ENCODE assay signal across 23 cellular contexts in the genomic region with DNA sequence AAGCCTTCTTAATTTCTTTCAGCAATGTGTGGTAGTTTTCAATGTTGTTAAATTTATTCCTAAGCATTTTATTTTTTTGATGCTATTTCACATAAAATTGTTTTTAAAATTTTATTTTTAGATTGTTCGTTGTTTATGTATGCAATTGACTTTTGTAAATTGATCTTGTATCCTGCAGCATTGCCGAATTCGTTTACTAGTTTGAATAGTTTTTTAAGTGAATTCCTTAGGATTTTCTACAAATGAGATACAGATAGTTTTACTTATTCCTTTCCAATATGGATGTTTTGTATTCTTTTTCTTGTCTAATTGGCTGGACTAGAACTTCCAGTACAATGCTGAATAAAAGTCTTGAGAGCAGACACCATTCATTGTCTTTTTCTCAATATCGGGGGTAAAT. TPM values are rescaled to one million over a fixed set of nuclear protein-coding genes. Genes with fewer than 3 reads are reported as not detected.
A peak's percentile ranks its signal among the peaks of the same experiment; 100 is the strongest.
DNase-seq lines count a peak whose midpoint lies in the region; ATAC-seq, FAIRE-seq and TF ChIP-seq lines count a peak whose summit lies in the region.
"Had no signal": no experiment of that assay in that cellular context is flagged by ENCODE, and none has a peak within 500 bp of the region (broad histone marks: within the 10 kb centered on the region; RNA-seq: fewer than 3 reads in every experiment).

No MANE protein-coding gene starts in this region.

- in situ Hi-C loops in gastrocnemius medialis (cut with MboI; ENCODE audit: low sequenced_read_pairs in 4 of 4), result loop anchor here in 2 of 4 donors (25.0 kb wide), 2 partner anchors 262 to 287 kb away; partner anchors contain the start of gene CDC42EP3 (in 1 of the 2)

- H3K9me3 ChIP-seq in A549, result no peaks in the 10 kb centered on the region
- no peaks in the 10 kb centered on the region for H3K9me3 ChIP-seq in psoas muscle
- no peaks in the 10 kb centered on the region for H3K9me3 ChIP-seq in gastrocnemius medialis
- H3K9me3 ChIP-seq: BE2C; BLaER1 treated with 17β-estradiol and CSF1 and Interleukin-3, amounts not matched to agents 10 nM and 100 nM; HAP-1 had no signal

- CTCF ChIA-PET in A549 (lab: Yijun Ruan, JAX), result interaction anchor here (0.9 to 10.5 kb wide), 7 partner anchors 9 to 491 kb away, joined by 3 to 292 read pairs (median 68); partner anchors contain the start of gene CDC42EP3

- no peaks in the 10 kb centered on the region for H3K36me3 ChIP-seq in psoas muscle (ENCODE audit: insufficient read depth in 1 of 2, low read depth in 1 of 2)
- H3K36me3 ChIP-seq in gastrocnemius medialis, result no peaks in the 10 kb centered on the region
- H3K36me3 ChIP-seq: BE2C; BLaER1 treated with 17β-estradiol and CSF1 and Interleukin-3, amounts not matched to agents 10 nM and 100 nM; HAP-1 had no signal

- no peak for TF ChIP-seq RAD21 in A549 (conservative IDR thresholded peaks at IDR 0.05 in 1 of 2, IDR thresholded peaks at IDR 0.05 in 1 of 2)

- 75% methylated on average over 4 of the region's 4 CpGs for WGBS in A549 (ENCODE audit: missing lambda C conversion rate)
- WGBS in psoas muscle, 3 donors, result 96 to 97% (median 96%) methylated on average over 4 of the region's 4 CpGs

- H3K27me3 ChIP-seq in psoas muscle (ENCODE audit: insufficient read depth in 3 of 3, low read length in 2 of 3) (no peaks in the 10 kb centered on the region), gastrocnemius medialis (no peaks in the 10 kb centered on the region)
- H3K27me3 ChIP-seq: BE2C; BLaER1 treated with 17β-estradiol and CSF1 and Interleukin-3, amounts not matched to agents 10 nM and 100 nM had no signal

- TF ChIP-seq EP300 in A549 (IDR thresholded peaks at IDR 0.05), result no peak

- FAIRE-seq in A549 (lab: Jason Lieb, UNC) (no peak), G401.6 (lab: Jason Lieb, UNC) (peak; percentile 53), TTC549 (lab: Jason Lieb, UNC) (peak; percentile 68), frontal cortex (lab: Jason Lieb, UNC) (peak; percentile 13)
- FAIRE-seq: GM12892, H54 had no signal

- H3K4me3 ChIP-seq in A549 (no peak overlapping the region), psoas muscle (no peak overlapping the region), gastrocnemius medialis (no peak overlapping the region)
- H3K4me3 ChIP-seq: BLaER1 treated with 17β-estradiol and CSF1 and Interleukin-3, amounts not matched to agents 10 nM and 100 nM; HAP-1 had no signal

- no peaks in the 10 kb centered on the region for H3K9me3 Mint-ChIP-seq in activated T-helper 17 cell treated with anti-CD3 and anti-CD28 coated beads, Interleukin-2, amount 50 U/mL, for 72 hours
- H3K9me3 Mint-ChIP-seq: CD4-positive, alpha-beta T cell; HFFc6 had no signal

- no peak for TF ChIP-seq CTCF in A549 (IDR thresholded peaks at IDR 0.05)
- TF ChIP-seq CTCF in psoas muscle (IDR thresholded peaks at IDR 0.05), result no peak
- no peak for TF ChIP-seq CTCF in gastrocnemius medialis (IDR thresholded peaks at IDR 0.05 in 4 of 5, conservative IDR thresholded peaks at IDR 0.05 in 1 of 5)

- TF ChIP-seq POLR2A in A549 (IDR thresholded peaks at IDR 0.05; ENCODE audit: low read length), result no peak
- TF ChIP-seq POLR2A in gastrocnemius medialis (IDR thresholded peaks at IDR 0.05), result no peak

- H3K4me1 ChIP-seq in A549 (no peaks in the 10 kb centered on the region), psoas muscle (no peaks in the 10 kb centered on the region), gastrocnemius medialis (no peaks in the 10 kb centered on the region)
- H3K4me1 ChIP-seq: HAP-1 had no signal

- H3K27ac ChIP-seq in A549 (no peak overlapping the region), psoas muscle (no peak overlapping the region), gastrocnemius medialis (no peak overlapping the region)
- H3K27ac ChIP-seq: BLaER1 treated with 17β-estradiol and CSF1 and Interleukin-3, amounts not matched to agents 10 nM and 100 nM had no signal

- DNase-seq in A549 (ENCODE audit: low read depth in 1 of 2, low spot score in 1 of 2), result no peak
- DNase-seq in frontal cortex (ENCODE audit: low spot score in 2 of 2), result no peak
- no peak for DNase-seq in psoas muscle
- DNase-seq in activated CD4-positive, CD25-positive, alpha-beta regulatory T cell treated with anti-CD3 and anti-CD28 coated beads, Interleukin-2, amount 50 U/mL, for 72 hours, result no peak
- DNase-seq in gastrocnemius medialis, result no peak
- DNase-seq: ACHN; AML-193; BE2C; CD4-positive, alpha-beta T cell; CD8-positive, alpha-beta memory T cell; DMS53; DMS79 treated with DMSO at 0.1 percent for 48 hours; GOT3; HFFc6 had no signal

- H3K4me2 ChIP-seq in A549, result no peak overlapping the region
- H3K4me2 ChIP-seq: BLaER1 treated with 17β-estradiol and CSF1 and Interleukin-3, amounts not matched to agents 10 nM and 100 nM had no signal

- POLR2A ChIA-PET in A549 (lab: Yijun Ruan, JAX), result no interaction called here

- H3K36me3 Mint-ChIP-seq in activated T-helper 17 cell treated with anti-CD3 and anti-CD28 coated beads, Interleukin-2, amount 50 U/mL, for 72 hours (ENCODE audit: low read depth), result no peaks in the 10 kb centered on the region
- H3K36me3 Mint-ChIP-seq: CD14-positive monocyte; CD8-positive, alpha-beta memory T cell had no signal

- H3K27me3 Mint-ChIP-seq in activated T-helper 17 cell treated with anti-CD3 and anti-CD28 coated beads, Interleukin-2, amount 50 U/mL, for 72 hours, result no peaks in the 10 kb centered on the region
- H3K27me3 Mint-ChIP-seq: CD4-positive, alpha-beta T cell; CD8-positive, alpha-beta memory T cell had no signal

- H3K4me3 Mint-ChIP-seq in activated T-helper 17 cell treated with anti-CD3 and anti-CD28 coated beads, Interleukin-2, amount 50 U/mL, for 72 hours, result no peak overlapping the region
- H3K4me3 Mint-ChIP-seq: CD14-positive monocyte; CD4-positive, alpha-beta T cell; CD8-positive, alpha-beta memory T cell; HFFc6 had no signal

- ATAC-seq in A549 (no peak), psoas muscle (no peak), gastrocnemius medialis (no peak)
- no peak for ATAC-seq in activated T-helper 17 cell treated with anti-CD3 and anti-CD28 coated beads, Interleukin-2, amount 50 U/mL, for 72 hours (replicated peaks)

- intact Hi-C loops in psoas muscle (cut with DNase I) (no loop called here), gastrocnemius medialis (cut with DNase I; ENCODE audit: low total_unique reads) (no loop called here)

- H3K27ac Mint-ChIP-seq in activated T-helper 17 cell treated with anti-CD3 and anti-CD28 coated beads, Interleukin-2, amount 50 U/mL, for 72 hours, result no peak overlapping the region
- H3K27ac Mint-ChIP-seq: CD14-positive monocyte; CD4-positive, alpha-beta T cell; CD8-positive, alpha-beta memory T cell; HFFc6 had no signal

- H3K4me1 Mint-ChIP-seq in activated T-helper 17 cell treated with anti-CD3 and anti-CD28 coated beads, Interleukin-2, amount 50 U/mL, for 72 hours, result peaks cover 5% of the 10 kb centered on the region

TF ChIP-seq in A549, 52 proteins besides CTCF, POLR2A, EP300 and RAD21:
- no peak for TF ChIP-seq POLR2AphosphoS2 (conservative IDR thresholded peaks at IDR 0.05; ENCODE audit: low read length)
- no peak for TF ChIP-seq RFX5 (IDR thresholded peaks at IDR 0.05)
- 0 out of 2 replicates have a peak, but pooled peaks have one; percentile 40 for TF ChIP-seq RNF2 (IDR thresholded peaks at IDR 0.05; ENCODE audit: borderline replicate concordance, low read depth)

RNA-seq across cellular contexts. Expression of gene QPCT, which starts 55.6 kb away (rescaled TPM):
- polyA plus RNA-seq in A549 (2011; rRNA removed) (42.7 and 68.7 TPM in 2 replicates), A549 (2017; fragmentation: RNase III; extraction: RNeasy Plus Mini Kit Qiagen cat#74134 plus additional on column Dnase treatment) (16.6 to 20.0 TPM (median 18.7 TPM) in 3 replicates), psoas muscle (1 to 10 TPM in 2 of 3 donors, under 1 TPM in 1; 0.36 to 2.5 (median 1.0) TPM)
- polyA plus RNA-seq in A549 (2012; cell fraction: cytosol; rRNA removed), result 6.6 and 9.2 TPM in 2 replicates
- 6.0 and 7.1 TPM in 2 replicates for polyA plus RNA-seq in A549 (2012; cell fraction: nucleus; rRNA removed)
- 42.8 and 63.3 TPM in 2 replicates for polyA minus RNA-seq in A549 (2011; rRNA and poly(A)+ RNA removed)
- total RNA-seq in frontal cortex (22.0 TPM), psoas muscle (10 to 100 TPM in 1 of 4 donors, 1 to 10 TPM in 3; 1.4 to 10.6 (median 5.9) TPM), gastrocnemius medialis (1 to 10 TPM; 1.5 to 6.4 (median 4.7) TPM)
- under 1 TPM; 0.53 to 0.71 TPM for total RNA-seq in activated T-helper 17 cell treated with anti-CD3 and anti-CD28 coated beads, Interleukin-2, amount 50 U/mL, for 72 hours
- total RNA-seq: G401 had no signal
